Comparison of ENCODE assay signal across 10 cellular contexts in genomic region chr19:49017041-49017665, GRCh38. TPM values are rescaled to one million over a fixed set of nuclear protein-coding genes. Genes with fewer than 3 reads are reported as not detected.
DNase-seq lines count a peak whose midpoint lies in the region; ATAC-seq lines count a peak whose summit lies in the region.
"Had no signal": no experiment of that assay in that cellular context is flagged by ENCODE, and none has a peak within 500 bp of the region (broad histone marks: within the 10 kb centered on the region; RNA-seq: fewer than 3 reads in every experiment).

Gene LHB, minus strand, starts transcription at chr19:49017091. Its CDS starts 10 bp downstream, at chr19:49017081.

- peaks cover 1% of the 10 kb centered on the region for H3K36me3 Mint-ChIP-seq in IgD-negative memory B cell
- H3K36me3 Mint-ChIP-seq in natural killer cell treated with Interleukin-12 subunit alpha and Interleukin-12 subunit beta and Interleukin-15 and Interleukin-18, amount 100 ng/mL, for 72 hours: no peaks in the 10 kb centered on the region

- peak within 1 kb of the TSS; percentile 58 for H3K9ac ChIP-seq in BLaER1

- no peaks in the 10 kb centered on the region for H3K9me3 Mint-ChIP-seq in IgD-negative memory B cell
- H3K9me3 Mint-ChIP-seq in natural killer cell treated with Interleukin-12 subunit alpha and Interleukin-12 subunit beta and Interleukin-15 and Interleukin-18, amount 100 ng/mL, for 72 hours: no peaks in the 10 kb centered on the region
- H3K9me3 Mint-ChIP-seq: neural crest cell had no signal

- H3K4me3 ChIP-seq in BLaER1 (peak within 1 kb of the TSS; percentile 61), ectodermal cell (ENCODE audit: insufficient read depth, low read depth, low read length) (peak within 1 kb of the TSS; percentile 26)

- ATAC-seq in natural killer cell treated with Interleukin-12 subunit alpha and Interleukin-12 subunit beta and Interleukin-15 and Interleukin-18, amount 100 ng/mL, for 72 hours: no peak
- ATAC-seq in HG03378 (IDR thresholded peaks at IDR 0.05; ENCODE audit: unreplicated experiment) (no peak), HG03108 (IDR thresholded peaks at IDR 0.05; ENCODE audit: unreplicated experiment) (no peak)

- H4K20me1 ChIP-seq in BLaER1: peaks cover 55% of the 10 kb centered on the region

- DNase-seq in natural killer cell treated with Interleukin-12 subunit alpha and Interleukin-12 subunit beta and Interleukin-15 and Interleukin-18, amount 100 ng/mL, for 72 hours (ENCODE audit: low spot score): no peak
- DNase-seq in cortex of kidney (lab: John Stamatoyannopoulos, UW) (no peak), NCI-H2196 treated with DMSO at 0.1 percent for 48 hours (lab: John Stamatoyannopoulos, UW; ENCODE audit: unreplicated experiment) (no peak)

- H3K4me1 ChIP-seq in BLaER1: peaks cover 44% of the 10 kb centered on the region
- H3K4me1 ChIP-seq in ectodermal cell (ENCODE audit: control insufficient read depth, insufficient read depth, low read length): no peaks in the 10 kb centered on the region

- H3K9me3 ChIP-seq in BLaER1: no peaks in the 10 kb centered on the region
- no peaks in the 10 kb centered on the region for H3K9me3 ChIP-seq in ectodermal cell (ENCODE audit: control insufficient read depth, low read length)

- H3K27me3 ChIP-seq in BLaER1: peaks cover 42% of the 10 kb centered on the region
- H3K27me3 ChIP-seq in ectodermal cell (ENCODE audit: control insufficient read depth, insufficient read depth, low read length, poor library complexity, severe bottlenecking): peaks cover 29% of the 10 kb centered on the region

- H3K36me3 ChIP-seq in BLaER1: peaks cover 50% of the 10 kb centered on the region
- H3K36me3 ChIP-seq in ectodermal cell (ENCODE audit: control insufficient read depth, insufficient read depth, low read length): no peaks in the 10 kb centered on the region

- H3K27ac Mint-ChIP-seq in IgD-negative memory B cell: peak within 1 kb of the TSS in 1 of 3 donors; percentile 69
- no peak within 1 kb of the TSS for H3K27ac Mint-ChIP-seq in natural killer cell treated with Interleukin-12 subunit alpha and Interleukin-12 subunit beta and Interleukin-15 and Interleukin-18, amount 100 ng/mL, for 72 hours

- H3K4me3 Mint-ChIP-seq in IgD-negative memory B cell: peak within 1 kb of the TSS; percentile 85 to 98 (median 95)
- peak within 1 kb of the TSS; percentile 89 for H3K4me3 Mint-ChIP-seq in natural killer cell treated with Interleukin-12 subunit alpha and Interleukin-12 subunit beta and Interleukin-15 and Interleukin-18, amount 100 ng/mL, for 72 hours
- H3K4me3 Mint-ChIP-seq: neural crest cell had no signal

- H3K4me1 Mint-ChIP-seq in IgD-negative memory B cell: peaks cover 10 to 18% (median 18%) of the 10 kb centered on the region in 3 donors
- peaks cover 17 to 28% of the 10 kb centered on the region in 2 donors for H3K4me1 Mint-ChIP-seq in natural killer cell treated with Interleukin-12 subunit alpha and Interleukin-12 subunit beta and Interleukin-15 and Interleukin-18, amount 100 ng/mL, for 72 hours (ENCODE audit: low read depth in 2 of 2)

- peaks cover 5% of the 10 kb centered on the region for H3K27me3 Mint-ChIP-seq in IgD-negative memory B cell
- peaks cover 0 to 6% of the 10 kb centered on the region in 2 donors for H3K27me3 Mint-ChIP-seq in natural killer cell treated with Interleukin-12 subunit alpha and Interleukin-12 subunit beta and Interleukin-15 and Interleukin-18, amount 100 ng/mL, for 72 hours

- peak within 1 kb of the TSS; percentile 91 for H3K4me2 ChIP-seq in BLaER1

- H3K27ac ChIP-seq in BLaER1 (no peak within 1 kb of the TSS), ectodermal cell (ENCODE audit: insufficient read depth, low read depth, low read length, poor library complexity, severe bottlenecking) (no peak within 1 kb of the TSS)

- WGBS in ectodermal cell, 2 experiments: 76 to 77% methylated on average over 17 of the region's 17 CpGs

RNA-seq across cellular contexts. Expression of gene LHB, which starts in this region (rescaled TPM):
- 0.78 TPM for polyA plus RNA-seq in IgD-negative memory B cell
- polyA plus RNA-seq in ectodermal cell (2013, experiment 1 of 4): not detected
- polyA plus RNA-seq in ectodermal cell (2013, experiment 2 of 4): not detected
- polyA plus RNA-seq in ectodermal cell (2013, experiment 3 of 4): not detected
- polyA plus RNA-seq in ectodermal cell (2013, experiment 4 of 4): not detected
- total RNA-seq in natural killer cell treated with Interleukin-12 subunit alpha and Interleukin-12 subunit beta and Interleukin-15 and Interleukin-18, amount 100 ng/mL, for 72 hours: not detected
- total RNA-seq: activated CD8-positive, alpha-beta memory T cell treated with anti-CD3 and anti-CD28 coated beads for 36 hours; neural crest cell had no signal
